ENCODE assay signal across 1 cellular context in genomic region chr6:166956444-166957086, GRCh38.
A peak's percentile ranks its signal among the peaks of the same experiment; 100 is the strongest.
TF ChIP-seq lines count a peak whose summit lies in the region.

RNASET2 (minus strand) TSS chr6:166956550; CDS start chr6:166956182, 368 bp downstream.

TF ChIP-seq in HepG2, 621 proteins besides CTCF, POLR2A, EP300 and RAD21 (continued from another document and continues in another):
- TF ChIP-seq GRHL1 (CRISPR knock-in tag; conservative IDR thresholded peaks at IDR 0.05) = no peak
- TF ChIP-seq CSRNP2 (CRISPR knock-in tag; conservative IDR thresholded peaks at IDR 0.05; ENCODE audit: low read depth) = peak; percentile 66; the same call in 1 of the 2 replicates
- TF ChIP-seq ATF5 (CRISPR knock-in tag; IDR thresholded peaks at IDR 0.05; ENCODE audit: low read depth) = no peak; the same call in 1 of the 2 replicates
- no peak for TF ChIP-seq ZBTB40 (IDR thresholded peaks at IDR 0.05)
- TF ChIP-seq ZBTB40 (CRISPR knock-in tag; IDR thresholded peaks at IDR 0.05) = peak; percentile 33; the same call in 1 of the 2 replicates
- peak; percentile 85 for TF ChIP-seq MEIS1 (CRISPR knock-in tag; IDR thresholded peaks at IDR 0.05; ENCODE audit: borderline replicate concordance)
- TF ChIP-seq BCLAF1 (IDR thresholded peaks at IDR 0.05) = no peak
- TF ChIP-seq IRF2 (CRISPR knock-in tag; IDR thresholded peaks at IDR 0.05) = peak; percentile 50; the same call in 1 of the 2 replicates
- TF ChIP-seq ZNF121 (CRISPR knock-in tag; IDR thresholded peaks at IDR 0.05) = 0 out of 2 replicates have a peak, but pooled peaks have one; percentile 20
- TF ChIP-seq GATAD1 (CRISPR knock-in tag; IDR thresholded peaks at IDR 0.05) = no peak; the same call in 1 of the 2 replicates
- no peak for TF ChIP-seq PAXIP1 (CRISPR knock-in tag; conservative IDR thresholded peaks at IDR 0.05)
- peak; percentile 40 for TF ChIP-seq ZNF770 (CRISPR knock-in tag; IDR thresholded peaks at IDR 0.05)
- peak; percentile 79 for TF ChIP-seq EEA1 (CRISPR knock-in tag; IDR thresholded peaks at IDR 0.05; ENCODE audit: borderline replicate concordance)
- TF ChIP-seq ZNF784 (CRISPR knock-in tag; IDR thresholded peaks at IDR 0.05; ENCODE audit: borderline replicate concordance) = 0 out of 2 replicates have a peak, but pooled peaks have one; percentile 82
- TF ChIP-seq ARID3A (IDR thresholded peaks at IDR 0.05; ENCODE audit: low read depth, low read length) = no peak
- 0 out of 2 replicates have a peak, but pooled peaks have one; percentile 50 for TF ChIP-seq ZNF550 (CRISPR knock-in tag; IDR thresholded peaks at IDR 0.05; ENCODE audit: borderline replicate concordance)
- TF ChIP-seq HOXD1 (CRISPR knock-in tag; IDR thresholded peaks at IDR 0.05) = peak; percentile 10
- TF ChIP-seq PHF20 (CRISPR knock-in tag; IDR thresholded peaks at IDR 0.05) = peak; percentile 48; the same call in 1 of the 2 replicates
